Comparison of ENCODE assay signal across 1 cellular context in the genomic region with DNA sequence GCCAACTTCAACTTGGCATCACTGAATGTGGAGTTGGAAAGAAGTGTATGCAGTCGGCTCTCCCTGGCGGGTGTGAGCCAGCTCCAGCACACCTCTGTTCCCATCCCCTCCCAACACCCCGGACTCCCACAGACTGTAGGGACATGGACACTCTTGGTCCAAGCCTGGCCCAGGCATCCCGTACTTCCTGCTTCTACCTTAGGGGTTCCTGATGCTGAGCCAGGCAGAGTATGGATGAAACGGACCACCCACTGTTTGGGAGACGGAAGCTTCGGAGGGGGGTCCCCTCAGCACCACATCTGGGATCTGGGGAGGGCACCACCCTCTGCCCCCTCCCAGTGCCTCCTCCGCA.
TF ChIP-seq lines count a peak whose summit lies in the region.

No MANE protein-coding gene starts in this region.

TF ChIP-seq in GM23338, 12 proteins besides CTCF, POLR2A, EP300 and RAD21 (continued from another document):
- TF ChIP-seq, protein P1, sequence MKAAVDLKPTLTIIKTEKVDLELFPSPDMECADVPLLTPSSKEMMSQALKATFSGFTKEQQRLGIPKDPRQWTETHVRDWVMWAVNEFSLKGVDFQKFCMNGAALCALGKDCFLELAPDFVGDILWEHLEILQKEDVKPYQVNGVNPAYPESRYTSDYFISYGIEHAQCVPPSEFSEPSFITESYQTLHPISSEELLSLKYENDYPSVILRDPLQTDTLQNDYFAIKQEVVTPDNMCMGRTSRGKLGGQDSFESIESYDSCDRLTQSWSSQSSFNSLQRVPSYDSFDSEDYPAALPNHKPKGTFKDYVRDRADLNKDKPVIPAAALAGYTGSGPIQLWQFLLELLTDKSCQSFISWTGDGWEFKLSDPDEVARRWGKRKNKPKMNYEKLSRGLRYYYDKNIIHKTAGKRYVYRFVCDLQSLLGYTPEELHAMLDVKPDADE (IDR thresholded peaks at IDR 0.05) = no peak
